32 cellular contexts compared by ENCODE assay signal in genomic region chr9:136058801-136059302, GRCh38. TPM values are rescaled to one million over a fixed set of nuclear protein-coding genes. Genes with fewer than 3 reads are reported as not detected.
DNase-seq lines count a peak whose midpoint lies in the region; ATAC-seq, FAIRE-seq and TF ChIP-seq lines count a peak whose summit lies in the region.
"Had no signal": no experiment of that assay in that cellular context is flagged by ENCODE, and none has a peak within 500 bp of the region (broad histone marks: within the 10 kb centered on the region; RNA-seq: fewer than 3 reads in every experiment).

No MANE protein-coding gene starts in this region.

- H3K27me3 Mint-ChIP-seq in H9 (ENCODE audit: low read depth), result no peaks in the 10 kb centered on the region

- peaks cover 4% of the 10 kb centered on the region for H3F3A ChIP-seq in SK-N-SH (replicated peaks; ENCODE audit: insufficient read depth)

- H2AFZ ChIP-seq in SK-N-SH (ENCODE audit: low read depth), result no peak overlapping the region
- H2AFZ ChIP-seq in H9 (ENCODE audit: low read length), result no peak overlapping the region
- no peak overlapping the region for H2AFZ ChIP-seq in H1 (ENCODE audit: low read length)
- H2AFZ ChIP-seq: parathyroid adenoma had no signal

- H3K18ac ChIP-seq in H9 (ENCODE audit: insufficient read length, low read depth, low read length) (no peak overlapping the region), H1 (ENCODE audit: extremely low read depth, low read length) (no peak overlapping the region; the same call in 1 of the 2 replicates)

- H3K4me1 ChIP-seq in SK-N-SH (ENCODE audit: control insufficient read depth in 1 of 2, insufficient read depth in 2 of 2, low read depth in 1 of 2, low read length in 1 of 2) (peaks cover 24 to 40% of the 10 kb centered on the region in 2 experiments; a peak in 3 of 4 replicates), H9 (ENCODE audit: insufficient read depth, low read length) (no peaks in the 10 kb centered on the region), H1 (replicated peaks in 1 of 4; ENCODE audit: control insufficient read depth in 3 of 4, insufficient read depth in 4 of 4, low read length in 3 of 4) (peaks cover 0 to 24% (median 15%) of the 10 kb centered on the region in 4 experiments; a peak in 5 of 7 replicates), sigmoid colon (peaks cover 0 to 97% (median 89%) of the 10 kb centered on the region in 4 donors)
- H3K4me1 ChIP-seq: parathyroid adenoma had no signal

- H3K79me1 ChIP-seq in H9 (ENCODE audit: insufficient read depth, low read depth, low read length, poor library complexity, severe bottlenecking) (no peaks in the 10 kb centered on the region), H1 (ENCODE audit: low read depth, low read length) (0 out of 2 replicates have a peak, but pooled peaks cover 3% of the 10 kb centered on the region)

- H3K9me2 ChIP-seq in SK-N-SH, result no peaks in the 10 kb centered on the region

- H3K36me3 ChIP-seq in SK-N-SH (replicated peaks in 1 of 2; ENCODE audit: control insufficient read depth in 1 of 2, insufficient read depth in 2 of 2, low read length in 1 of 2), result no peaks in the 10 kb centered on the region
- no peaks in the 10 kb centered on the region for H3K36me3 ChIP-seq in H1 (ENCODE audit: control insufficient read depth in 2 of 4, insufficient read depth in 4 of 4, low read length in 3 of 4)
- no peaks in the 10 kb centered on the region for H3K36me3 ChIP-seq in sigmoid colon
- H3K36me3 ChIP-seq: transverse colon had no signal

- WGBS in SK-N-SH (ENCODE audit: low lambda C conversion rate), result 93% methylated on average over 8 of the region's 12 CpGs
- WGBS in H9 (ENCODE audit: extremely low coverage, insufficient read length, low lambda C conversion rate), result no CpG with 5 or more reads among the region's 12 CpGs
- 88% methylated on average over 10 of the region's 12 CpGs; no CpG with 5 or more reads in 1 of the 2 experiments for WGBS in H1 (ENCODE audit: extremely low coverage in 1 of 2, insufficient coverage in 1 of 2, insufficient read length in 1 of 2, insufficient replicate concordance in 2 of 2, low coverage in 1 of 2, low lambda C conversion rate in 2 of 2, missing lambda C conversion rate in 1 of 2), 2 experiments
- WGBS in sigmoid colon, 2 donors, result 88 to 89% methylated on average over 12 of the region's 12 CpGs

- CTCF ChIA-PET in SK-N-SH (lab: Yijun Ruan, JAX), result interaction anchor here (0.7 kb wide), 2 partner anchors 8 to 64 kb away, joined by 3 read pairs; no protein-coding TSS in a partner anchor
- CTCF ChIA-PET in H1 (lab: Charles Lee; ENCODE audit: partially characterized antibody), result interaction anchor here (0.7 to 1.9 kb wide), 4 partner anchors 23 to 133 kb away, joined by 3 to 7 read pairs (median 4); no protein-coding TSS in a partner anchor

- H3K4me1 Mint-ChIP-seq in H9, result peaks cover 22 to 30% of the 10 kb centered on the region in 2 experiments

- H2AK5ac ChIP-seq in H9 (ENCODE audit: insufficient read length, low read length) (no peak overlapping the region), H1 (ENCODE audit: low read depth, low read length) (peak overlapping the region; percentile 65; the same call in 1 of the 2 replicates)

- intact Hi-C loops in sigmoid colon (cut with DNase I), result no loop called here

- H3K79me2 ChIP-seq in SK-N-SH (ENCODE audit: insufficient read depth) (peaks cover 78% of the 10 kb centered on the region), H9 (ENCODE audit: insufficient read depth, low read length) (no peaks in the 10 kb centered on the region), H1 (ENCODE audit: control insufficient read depth in 1 of 2, insufficient read depth in 2 of 2, low read length in 2 of 2) (no peaks in the 10 kb centered on the region)

- H3K23ac ChIP-seq in H9 (ENCODE audit: insufficient read length, low read depth, low read length) (no peak overlapping the region), H1 (ENCODE audit: insufficient read length) (no peak overlapping the region)

- no peak for TF ChIP-seq CTCF in SK-N-SH (IDR thresholded peaks at IDR 0.05)
- no peak for TF ChIP-seq CTCF in H9 (conservative IDR thresholded peaks at IDR 0.05)
- TF ChIP-seq CTCF in H1 (IDR thresholded peaks at IDR 0.05; ENCODE audit: control extremely low read depth in 1 of 3, insufficient read depth in 1 of 3, low read depth in 1 of 3, low read length in 3 of 3), result no peak
- TF ChIP-seq CTCF in sigmoid colon (IDR thresholded peaks at IDR 0.05), result no peak

- H2BK120ac ChIP-seq in H9 (ENCODE audit: low read depth, low read length, poor library complexity, severe bottlenecking) (no peak overlapping the region), H1 (replicated peaks; ENCODE audit: low read depth, low read length) (no peak overlapping the region)

- no peak for TF ChIP-seq RAD21 in SK-N-SH (IDR thresholded peaks at IDR 0.05; ENCODE audit: low read length)
- TF ChIP-seq RAD21 in H1 (IDR thresholded peaks at IDR 0.05 in 1 of 2, conservative IDR thresholded peaks at IDR 0.05 in 1 of 2; ENCODE audit: low read depth in 2 of 2, low read length in 2 of 2), result no peak

- POLR2A ChIA-PET in SK-N-SH (lab: Yijun Ruan, JAX) (no interaction called here), H1 (lab: Charles Lee; ENCODE audit: partially characterized antibody) (interaction anchor here (0.6 to 1.6 kb wide), 3 partner anchors 9 to 1992 kb away, joined by 3 to 4 read pairs (median 3); no protein-coding TSS in a partner anchor)

- H3K14ac ChIP-seq in H9 (ENCODE audit: insufficient read depth, low read length) (peak overlapping the region; percentile 23; the same call in 1 of the 2 replicates), H1 (ENCODE audit: insufficient read length) (no peak overlapping the region)

- no peak for ATAC-seq in SK-N-SH treated with all-trans-retinoic acid at 6 μM for 48 hours
- ATAC-seq: body of pancreas; naive thymus-derived CD8-positive, alpha-beta T cell; right cardiac atrium had no signal

- no peaks in the 10 kb centered on the region for H3K9me3 ChIP-seq in SK-N-SH
- no peaks in the 10 kb centered on the region for H3K9me3 ChIP-seq in H9 (ENCODE audit: control insufficient read depth, low read depth, low read length)
- H3K9me3 ChIP-seq in H1 (ENCODE audit: insufficient read depth in 2 of 2, low read depth in 1 of 2, low read length in 1 of 2), result no peaks in the 10 kb centered on the region
- H3K9me3 ChIP-seq in sigmoid colon, result no peaks in the 10 kb centered on the region
- H3K9me3 ChIP-seq: body of pancreas, esophagus squamous epithelium, stomach, transverse colon had no signal

- no peak overlapping the region for H3K27ac Mint-ChIP-seq in H9
- H3K27ac Mint-ChIP-seq: activated B cell treated with CpG ODN at 0.5 μM for 24 hours; activated CD4-positive, alpha-beta memory T cell treated with anti-CD3 and anti-CD28 coated beads for 36 hours had no signal

- no peak overlapping the region for H3K4me3 Mint-ChIP-seq in H9
- H3K4me3 Mint-ChIP-seq: activated B cell treated with CpG ODN at 0.5 μM for 24 hours; activated CD4-positive, alpha-beta memory T cell treated with anti-CD3 and anti-CD28 coated beads for 36 hours; naive thymus-derived CD8-positive, alpha-beta T cell had no signal

- no peaks in the 10 kb centered on the region for H3K9me3 Mint-ChIP-seq in H9
- H3K9me3 Mint-ChIP-seq: activated B cell treated with CpG ODN at 0.5 μM for 24 hours; activated CD4-positive, alpha-beta memory T cell treated with anti-CD3 and anti-CD28 coated beads for 36 hours; naive thymus-derived CD8-positive, alpha-beta T cell had no signal

- H2BK20ac ChIP-seq in H9 (ENCODE audit: low read depth, low read length, poor library complexity, severe bottlenecking) (no peak overlapping the region), H1 (ENCODE audit: low read length) (no peak overlapping the region)

- H3K27ac ChIP-seq in SK-N-SH (ENCODE audit: low read depth in 2 of 2, low read length in 1 of 2) (no peak overlapping the region; a peak in 1 of 4 replicates), H9 (ENCODE audit: insufficient read length, low read depth, low read length) (no peak overlapping the region), H1 (ENCODE audit: low read depth, low read length) (no peak overlapping the region), sigmoid colon (no peak overlapping the region)
- H3K27ac ChIP-seq: 22Rv1, body of pancreas, esophagus squamous epithelium, HL-60, parathyroid adenoma, stomach, transverse colon had no signal

- H3K56ac ChIP-seq in H9 (ENCODE audit: insufficient read length, low read depth, low read length), result no peak overlapping the region
- no peak overlapping the region for H3K56ac ChIP-seq in H1 (replicated peaks; ENCODE audit: insufficient read length, low read depth, low read length)

- H4K5ac ChIP-seq in H9 (ENCODE audit: insufficient read length, low read depth, low read length) (no peak overlapping the region), H1 (ENCODE audit: insufficient read length, low read depth, low read length) (no peak overlapping the region)

- H3K4me3 ChIP-seq in SK-N-SH (ENCODE audit: low read depth in 2 of 2, low read length in 1 of 2), result no peak overlapping the region
- no peak overlapping the region for H3K4me3 ChIP-seq in H1 (ENCODE audit: extremely low read depth in 1 of 4, insufficient read depth in 2 of 4, low read depth in 3 of 4, low read length in 4 of 4)
- H3K4me3 ChIP-seq in sigmoid colon, result no peak overlapping the region
- H3K4me3 ChIP-seq: body of pancreas, esophagus squamous epithelium, stomach, transverse colon had no signal

- H3K4ac ChIP-seq in H9 (ENCODE audit: low read depth, low read length), result no peak overlapping the region
- no peak overlapping the region for H3K4ac ChIP-seq in H1 (replicated peaks; ENCODE audit: insufficient read length, low read depth, low read length)

- H3K4me2 ChIP-seq in SK-N-SH (no peak overlapping the region), H9 (ENCODE audit: insufficient read depth, insufficient read length, low read length) (no peak overlapping the region), H1 (ENCODE audit: insufficient read depth in 1 of 2, low read depth in 2 of 2, low read length in 2 of 2) (no peak overlapping the region)

- H2BK5ac ChIP-seq in H9 (ENCODE audit: insufficient read length, low read length), result no peak overlapping the region
- H2BK5ac ChIP-seq in H1 (ENCODE audit: low read depth, low read length), result no peak overlapping the region

- H3K9ac ChIP-seq in SK-N-SH (no peak overlapping the region), H9 (ENCODE audit: extremely low read depth, insufficient read length, low read length) (no peak overlapping the region), H1 (replicated peaks in 1 of 4; ENCODE audit: extremely low read depth in 1 of 4, low read depth in 3 of 4, low read length in 3 of 4) (no peak overlapping the region)
- H3K9ac ChIP-seq: parathyroid adenoma had no signal

- no peak overlapping the region for H3T11ph ChIP-seq in H9 (ENCODE audit: low read length)

- H4K8ac ChIP-seq in H9 (replicated peaks; ENCODE audit: insufficient read length, low read depth, low read length), result no peak overlapping the region
- H4K8ac ChIP-seq in H1 (ENCODE audit: extremely low read depth, insufficient read depth, low read length), result peak overlapping the region; percentile 20; the same call in 1 of the 2 replicates

- TF ChIP-seq EP300 in SK-N-SH (IDR thresholded peaks at IDR 0.05; ENCODE audit: borderline replicate concordance in 1 of 2, low read depth in 1 of 2, low read length in 1 of 2) (no peak), H1 (IDR thresholded peaks at IDR 0.05; ENCODE audit: borderline replicate concordance in 1 of 2, low read depth in 2 of 2, low read length in 2 of 2) (no peak), sigmoid colon (IDR thresholded peaks at IDR 0.05) (no peak)

- no peaks in the 10 kb centered on the region; a peak in 1 of 7 replicates for H3K36me3 Mint-ChIP-seq in H9 (ENCODE audit: insufficient read depth in 1 of 3, low read depth in 3 of 3)

- FAIRE-seq in H1 (lab: Jason Lieb, UNC), result no peak
- FAIRE-seq: frontal cortex had no signal

- H2BK12ac ChIP-seq in H9 (ENCODE audit: insufficient read length, low read depth, low read length) (no peak overlapping the region), H1 (ENCODE audit: low read depth, low read length) (0 out of 2 replicates have a peak overlapping the region, but pooled peaks have one; percentile 50)

- H3K27me3 ChIP-seq in SK-N-SH (ENCODE audit: insufficient read depth) (no peaks in the 10 kb centered on the region), H9 (ENCODE audit: insufficient read depth, low read length) (no peaks in the 10 kb centered on the region), H1 (replicated peaks in 1 of 4; ENCODE audit: control insufficient read depth in 3 of 4, extremely low read depth in 1 of 4, insufficient read depth in 3 of 4, low read length in 3 of 4) (no peaks in the 10 kb centered on the region), sigmoid colon (no peaks in the 10 kb centered on the region)
- H3K27me3 ChIP-seq: body of pancreas, esophagus squamous epithelium, stomach, transverse colon had no signal

- H4K91ac ChIP-seq in H9 (ENCODE audit: insufficient read length, low read depth, low read length) (no peak overlapping the region), H1 (replicated peaks; ENCODE audit: insufficient read length, low read length) (no peak overlapping the region)

- H2BK15ac ChIP-seq in H9 (ENCODE audit: low read depth, low read length) (no peak overlapping the region), H1 (ENCODE audit: low read length) (no peak overlapping the region)

- peak; percentile 39 for DNase-seq in SK-N-SH
- DNase-seq in H9, result no peak
- no peak for DNase-seq in H1 (ENCODE audit: low read depth in 1 of 2, low spot score in 2 of 2)
- peak; percentile 56 for DNase-seq in sigmoid colon
- no peak for DNase-seq in stimulated activated CD4-positive, alpha-beta T cell treated with anti-CD3 and anti-CD28 coated beads, Interleukin-4, amount 100 ng/mL, for 4 hours
- no peak for DNase-seq in NCI-H2081 (lab: John Stamatoyannopoulos, UW)
- no peak for DNase-seq in activated CD4-positive, CD25-positive, alpha-beta regulatory T cell treated with anti-CD3 and anti-CD28 coated beads, Interleukin-2, amount 50 U/mL, for 72 hours
- DNase-seq: activated B cell treated with CpG ODN at 0.5 μM for 24 hours; activated CD4-positive, alpha-beta memory T cell treated with anti-CD3 and anti-CD28 coated beads for 36 hours; body of pancreas; effector memory CD4-positive, alpha-beta T cell; esophagus squamous epithelium; GDM1; midbrain; NCI-H1105; NCI-H2029; NCI-H345; NCI-H82; OCI-M1; right cardiac atrium; Right ventricle myocardium superior; stimulated activated CD4-positive, alpha-beta T cell treated with anti-CD3 and anti-CD28 coated beads, Interleukin-12 subunit alpha, Interleukin-12 subunit beta, amount 100 ng/mL, for 4 hours; stomach; SW 1271; T1000; transverse colon had no signal

- H3K23me2 ChIP-seq in H9 (ENCODE audit: insufficient read length, low read depth, low read length, poor library complexity, severe bottlenecking) (no peaks in the 10 kb centered on the region), H1 (ENCODE audit: low read depth, low read length) (no peaks in the 10 kb centered on the region)

- peaks cover 69% of the 10 kb centered on the region for H4K20me1 ChIP-seq in SK-N-SH (ENCODE audit: insufficient read depth)
- no peaks in the 10 kb centered on the region for H4K20me1 ChIP-seq in H9 (ENCODE audit: control insufficient read depth, insufficient read depth, insufficient read length)
- H4K20me1 ChIP-seq in H1 (replicated peaks in 1 of 2; ENCODE audit: control insufficient read depth in 1 of 2, insufficient read depth in 2 of 2, low read length in 2 of 2), result no peaks in the 10 kb centered on the region

- TF ChIP-seq POLR2A in H1 (IDR thresholded peaks at IDR 0.05; ENCODE audit: control extremely low read depth in 1 of 2, low read depth in 2 of 2, low read length in 2 of 2) (no peak), sigmoid colon (IDR thresholded peaks at IDR 0.05) (no peak)

RNA-seq across cellular contexts. Expression of gene NACC2, which starts 36.2 kb away (rescaled TPM):
- 18.4 and 22.1 TPM in 2 replicates for polyA plus RNA-seq in SK-N-SH (2012; rRNA removed)
- 11.0 and 14.6 TPM in 2 replicates for polyA plus RNA-seq in SK-N-SH (2012; cell fraction: cytosol; rRNA removed)
- 32.2 and 32.4 TPM in 2 replicates for polyA plus RNA-seq in SK-N-SH (2012; cell fraction: nucleus; rRNA removed)
- total RNA-seq in H9 (2021), result 11.5 TPM in 2 replicates
- total RNA-seq in H1 (2021; fragmentation: NEBNext Ultra II Directional; extraction: Animal tissue kit (Norgen Biotek cat#: 25700)), result 13.6 and 14.0 TPM in 2 replicates
- polyA plus RNA-seq in H1 (2011; rRNA removed), result 8.3 and 14.9 TPM in 2 replicates
- 10.8 TPM for polyA plus RNA-seq in H1 (2011; cell fraction: cytosol; rRNA removed)
- 16.7 TPM for polyA plus RNA-seq in H1 (2011; cell fraction: nucleus; rRNA removed)
- polyA plus RNA-seq in H1 (2012, experiment 1 of 2), result 6.6 to 9.5 TPM (median 8.4 TPM) in 4 replicates
- polyA plus RNA-seq in H1 (2012, experiment 2 of 2), result 5.6 TPM
- polyA plus RNA-seq in H1 (2013, experiment 1 of 2), result 6.3 TPM
- polyA plus RNA-seq in H1 (2013, experiment 2 of 2), result 6.3 TPM
- polyA minus RNA-seq in H1 (2011; rRNA and poly(A)+ RNA removed), result 6.4 and 8.3 TPM in 2 replicates
- polyA minus RNA-seq in H1 (2011; cell fraction: cytosol; rRNA and poly(A)+ RNA removed), result 12.7 TPM
- polyA minus RNA-seq in H1 (2011; cell fraction: nucleus; rRNA and poly(A)+ RNA removed), result 10.0 TPM
- 10 to 100 TPM; 41.6 to 80.0 (median 65.4) TPM for total RNA-seq in sigmoid colon
- polyA plus RNA-seq in sigmoid colon, result 10 to 100 TPM in 1 of 3 donors, 1 to 10 TPM in 2; 3.6 to 14.3 (median 5.1) TPM

RNA-seq across cellular contexts. Expression of gene TMEM250, which starts 59.8 kb away (rescaled TPM):
- polyA plus RNA-seq in SK-N-SH (2012; rRNA removed) (22.1 and 25.9 TPM in 2 replicates), H1 (2011; rRNA removed) (22.3 and 36.1 TPM in 2 replicates), sigmoid colon (10 to 100 TPM; 25.4 to 48.4 (median 27.6) TPM)
- polyA plus RNA-seq in SK-N-SH (2012; cell fraction: cytosol; rRNA removed), result 14.6 and 21.9 TPM in 2 replicates
- polyA plus RNA-seq in SK-N-SH (2012; cell fraction: nucleus; rRNA removed), result 31.1 and 36.2 TPM in 2 replicates
- total RNA-seq in H9 (2021) (48.1 and 48.3 TPM in 2 replicates), sigmoid colon (10 to 100 TPM; 23.7 to 35.6 (median 30.2) TPM)
- total RNA-seq in H1 (2021; fragmentation: NEBNext Ultra II Directional; extraction: Animal tissue kit (Norgen Biotek cat#: 25700)), result 34.9 and 35.3 TPM in 2 replicates
- polyA plus RNA-seq in H1 (2011; cell fraction: cytosol; rRNA removed), result 29.7 TPM
- polyA plus RNA-seq in H1 (2011; cell fraction: nucleus; rRNA removed), result 51.9 TPM
- polyA plus RNA-seq in H1 (2012, experiment 1 of 2), result 27.3 to 39.7 TPM (median 36.4 TPM) in 4 replicates
- 42.5 TPM for polyA plus RNA-seq in H1 (2012, experiment 2 of 2)
- polyA plus RNA-seq in H1 (2013, experiment 1 of 2), result 22.7 TPM
- polyA plus RNA-seq in H1 (2013, experiment 2 of 2), result 22.4 TPM
- polyA minus RNA-seq in H1 (2011; rRNA and poly(A)+ RNA removed), result 16.0 TPM in 2 replicates
- polyA minus RNA-seq in H1 (2011; cell fraction: cytosol; rRNA and poly(A)+ RNA removed), result 31.0 TPM
- polyA minus RNA-seq in H1 (2011; cell fraction: nucleus; rRNA and poly(A)+ RNA removed), result 33.8 TPM

Comparison
In these comparisons a context has a peak if more than half of its experiments do, and no peak if none do; other contexts are left out.
1. DNase-seq: peak in SK-N-SH (single experiment) and sigmoid colon (single experiment); none in H9 (single experiment), H1 (0 of 2), stimulated activated CD4-positive, alpha-beta T cell treated with anti-CD3 and anti-CD28 coated beads, Interleukin-4, amount 100 ng/mL, for 4 hours (0 of 2), NCI-H2081 (0 of 2) and activated CD4-positive, CD25-positive, alpha-beta regulatory T cell treated with anti-CD3 and anti-CD28 coated beads, Interleukin-2, amount 50 U/mL, for 72 hours (single experiment).